Comparison of ENCODE assay signal across 8 cellular contexts in genomic region chr4:1899149-1900086, GRCh38. TPM values are rescaled to one million over a fixed set of nuclear protein-coding genes. Genes with fewer than 3 reads are reported as not detected.
A peak's percentile ranks its signal among the peaks of the same experiment; 100 is the strongest.
DNase-seq lines count a peak whose midpoint lies in the region; ATAC-seq, FAIRE-seq and TF ChIP-seq lines count a peak whose summit lies in the region.

No MANE protein-coding gene starts in this region.

- H3K4me1 ChIP-seq in mammary epithelial cell (ENCODE audit: insufficient read depth, low read length) (no peaks in the 10 kb centered on the region), keratinocyte (ENCODE audit: control insufficient read depth, extremely low read depth, insufficient read depth, low read length) (no peaks in the 10 kb centered on the region)

- no peaks in the 10 kb centered on the region for H3K27me3 Mint-ChIP-seq in WTC11 (ENCODE audit: low read depth)

- H3K36me3 Mint-ChIP-seq in WTC11, result peaks cover 37% of the 10 kb centered on the region

- peak; percentile 74 for ATAC-seq in HG03039 (IDR thresholded peaks at IDR 0.05; ENCODE audit: unreplicated experiment)
- ATAC-seq in WTC11, result peak; percentile 97

- no peak overlapping the region for H3K27ac ChIP-seq in mammary epithelial cell (ENCODE audit: insufficient read depth, low read depth, low read length)
- H3K27ac ChIP-seq in keratinocyte (ENCODE audit: control insufficient read depth, insufficient read depth, low read length), result no peak overlapping the region

- no TSS peak for BruUV-seq in mammary epithelial cell (replicated peaks; lab: Mats Ljungman, UMichigan)

- H3K4me3 ChIP-seq in mammary epithelial cell (replicated peaks in 1 of 3; ENCODE audit: insufficient read depth in 1 of 3, low read depth in 2 of 3, low read length in 3 of 3) (no peak overlapping the region), keratinocyte (ENCODE audit: control insufficient read depth in 2 of 3, extremely low read depth in 1 of 3, insufficient read depth in 2 of 3, low read depth in 1 of 3, low read length in 3 of 3) (no peak overlapping the region)

- H2AFZ ChIP-seq in mammary epithelial cell (ENCODE audit: low read depth, low read length) (no peak overlapping the region), keratinocyte (ENCODE audit: control insufficient read depth, low read length) (no peak overlapping the region)

- H3K4me1 Mint-ChIP-seq in WTC11, result peaks cover 6% of the 10 kb centered on the region

- peak; percentile 71 for FAIRE-seq in keratinocyte (lab: Jason Lieb, UNC)

- peak overlapping the region; percentile 71; the same call in 1 of the 2 replicates for H3K27ac Mint-ChIP-seq in WTC11

- 18% methylated on average over 14 of the region's 15 CpGs for WGBS in mammary epithelial cell (ENCODE audit: low coverage, missing lambda C conversion rate)

- H3K9ac ChIP-seq in mammary epithelial cell (ENCODE audit: insufficient read depth, low read length), result no peak overlapping the region
- no peak overlapping the region for H3K9ac ChIP-seq in keratinocyte (ENCODE audit: control insufficient read depth, extremely low read depth, insufficient read depth, low read length)

- no peaks in the 10 kb centered on the region for H3K9me1 ChIP-seq in keratinocyte (ENCODE audit: control insufficient read depth, extremely low read depth, insufficient read depth, low read length)

- no peaks in the 10 kb centered on the region for H4K20me1 ChIP-seq in mammary epithelial cell (ENCODE audit: insufficient read depth, low read length)
- H4K20me1 ChIP-seq in keratinocyte (ENCODE audit: control insufficient read depth, extremely low read depth, insufficient read depth, low read length), result peaks cover 22% of the 10 kb centered on the region

- no peaks in the 10 kb centered on the region for H3K9me3 Mint-ChIP-seq in WTC11

- POLR2A ChIA-PET in WTC11 (lab: Charles Lee), result no interaction called here

- TF ChIP-seq CTCF in WTC11 (IDR thresholded peaks at IDR 0.05) (peak; percentile 94), mammary epithelial cell (conservative IDR thresholded peaks at IDR 0.05 in 1 of 2, IDR thresholded peaks at IDR 0.05 in 1 of 2; ENCODE audit: extremely low read depth in 1 of 2, insufficient read depth in 1 of 2, low read depth in 1 of 2, low read length in 2 of 2) (peak; percentile 76 to 87), keratinocyte (optimal IDR thresholded peaks at IDR 0.05 in 1 of 3, IDR thresholded peaks at IDR 0.05 in 1 of 3, conservative IDR thresholded peaks at IDR 0.05 in 1 of 3; ENCODE audit: extremely low read depth in 1 of 3, insufficient read depth in 2 of 3, low read length in 3 of 3) (peak; percentile 72 to 92 (median 91))

- no peak overlapping the region for H3K4me3 Mint-ChIP-seq in WTC11

- intact Hi-C loops in mammary epithelial cell (cut with micrococcal nuclease), result loop anchor here (1.0 kb wide), 3 partner anchors 29 to 89 kb away; partner anchors contain the start of gene LETM1

- DNase-seq in NCI-H1436 (lab: John Stamatoyannopoulos, UW) (peak; percentile 76), NCI-H1436 treated with DMSO at 0.1 percent for 48 hours (lab: John Stamatoyannopoulos, UW) (no peak), NCI-H2171 (lab: John Stamatoyannopoulos, UW) (peak; percentile 23), WTC11 (ENCODE audit: low spot score) (peak; percentile 79), mammary epithelial cell (peak; percentile 60), keratinocyte (ENCODE audit: low read depth, low spot score) (no peak)
- DNase-seq in stimulated activated CD4-positive, alpha-beta T cell treated with anti-CD3 and anti-CD28 coated beads, Interleukin-1b, Interleukin-23, amount 100 ng/mL, for 24 hours (ENCODE audit: low read depth in 4 of 4, low spot score in 1 of 4), result peak; percentile 41 to 57 (median 48)

- dilution Hi-C loops in mammary epithelial cell (cut with HindIII; ENCODE audit: low sequenced_read_pairs), result loop anchor here (5.0 kb wide), 2 partner anchors 42 to 48 kb away; partner anchors contain the start of gene LETM1
- dilution Hi-C loops in keratinocyte (cut with MboI; ENCODE audit: extremely low pct_ligation_motif_present, low sequenced_read_pairs), result no loop called here

- H3K4me2 ChIP-seq in mammary epithelial cell (ENCODE audit: insufficient read depth, low read depth, low read length), result no peak overlapping the region
- H3K4me2 ChIP-seq in keratinocyte (ENCODE audit: control insufficient read depth, extremely low read depth, insufficient read depth, low read depth, low read length), result no peak overlapping the region

- H3K9me3 ChIP-seq in mammary epithelial cell (replicated peaks; ENCODE audit: insufficient read depth, low read length) (no peaks in the 10 kb centered on the region), keratinocyte (ENCODE audit: control insufficient read depth, low read depth, low read length) (no peaks in the 10 kb centered on the region)

- H3K36me3 ChIP-seq in mammary epithelial cell (ENCODE audit: insufficient read depth, low read length) (peaks cover 14% of the 10 kb centered on the region), keratinocyte (ENCODE audit: control insufficient read depth in 2 of 2, extremely low read depth in 1 of 2, insufficient read depth in 2 of 2, low read length in 2 of 2) (peaks cover 3 to 17% of the 10 kb centered on the region in 2 experiments)

- CTCF ChIA-PET in WTC11 (lab: Charles Lee) (interaction anchor here (0.5 to 2.9 kb wide), 23 partner anchors 9 to 721 kb away, joined by 3 to 23 read pairs (median 3); no protein-coding TSS in a partner anchor), mammary epithelial cell (lab: Charles Lee; ENCODE audit: low non-redundant PET) (interaction anchor here (0.6 kb wide), 1 partner anchor 37 kb away, joined by 20 read pairs; no protein-coding TSS in a partner anchor)

- in situ Hi-C loops in mammary epithelial cell (cut with MboI; ENCODE audit: low sequenced_read_pairs in 2 of 2), result loop anchor here in 1 of 2 donors (25.0 kb wide), 2 partner anchors 162 to 288 kb away; no protein-coding TSS in a partner anchor

- H3K79me2 ChIP-seq in mammary epithelial cell (ENCODE audit: insufficient read depth, low read length), result peaks cover 95% of the 10 kb centered on the region
- H3K79me2 ChIP-seq in keratinocyte (ENCODE audit: control insufficient read depth, insufficient read depth, low read length), result peaks cover 88% of the 10 kb centered on the region

- H3K27me3 ChIP-seq in mammary epithelial cell (ENCODE audit: insufficient read depth, low read length), result no peaks in the 10 kb centered on the region
- no peaks in the 10 kb centered on the region for H3K27me3 ChIP-seq in keratinocyte (ENCODE audit: control insufficient read depth, extremely low read depth, insufficient read depth, low read length)

TF ChIP-seq in WTC11, 78 proteins besides CTCF, POLR2A, EP300 and RAD21:
- TF ChIP-seq HMGXB4 (CRISPR knock-in tag; IDR thresholded peaks at IDR 0.05) (0 out of 2 replicates have a peak, but pooled peaks have one; percentile 27), MLX (CRISPR knock-in tag; IDR thresholded peaks at IDR 0.05) (no peak)
TF ChIP-seq in WTC11: peak in this region for 1.

RNA-seq across cellular contexts. Expression of gene NSD2, which starts 28.2 kb away (rescaled TPM):
- total RNA-seq in WTC11 (2021) (113 to 128 TPM (median 119 TPM) in 3 replicates), mammary epithelial cell (10 to 100 TPM; 23.2 to 68.8 TPM)
- polyA plus RNA-seq in mammary epithelial cell (26.2 TPM), keratinocyte (4.2 to 25.9 TPM (median 22.6 TPM) in 3 replicates)
- polyA minus RNA-seq in mammary epithelial cell (134 TPM), keratinocyte (14.8 to 64.9 TPM (median 37.3 TPM) in 3 replicates)
- 7.7 TPM for polyA plus RNA-seq in keratinocyte (2011; ENCODE audit: low read depth)
- polyA plus RNA-seq in keratinocyte (2011; cell fraction: cytosol; rRNA removed), result 8.3 and 11.0 TPM in 2 replicates
- polyA plus RNA-seq in keratinocyte (2011; cell fraction: nucleus; rRNA removed), result 17.0 and 17.9 TPM in 2 replicates
- 6.0 and 27.5 TPM in 2 replicates for polyA plus RNA-seq in keratinocyte (2012; ENCODE audit: low replicate concordance)
- polyA minus RNA-seq in keratinocyte (2011; cell fraction: cytosol; rRNA and poly(A)+ RNA removed), result 13.6 TPM
- polyA minus RNA-seq in keratinocyte (2011; cell fraction: nucleus; rRNA and poly(A)+ RNA removed), result 10.3 and 16.2 TPM in 2 replicates

RNA-seq across cellular contexts. Expression of gene LETM1, which starts 43.5 kb away (rescaled TPM):
- total RNA-seq in WTC11 (2021) (45.0 to 66.7 TPM (median 47.7 TPM) in 3 replicates), mammary epithelial cell (10 to 100 TPM; 71.2 to 79.6 TPM)
- polyA plus RNA-seq in mammary epithelial cell (31.8 TPM), keratinocyte (23.4 to 37.7 TPM (median 25.6 TPM) in 3 replicates)
- polyA minus RNA-seq in mammary epithelial cell (71.2 TPM), keratinocyte (50.8 to 82.7 TPM (median 68.3 TPM) in 3 replicates)
- polyA plus RNA-seq in keratinocyte (2011; ENCODE audit: low read depth), result 25.1 TPM
- 17.1 and 24.3 TPM in 2 replicates for polyA plus RNA-seq in keratinocyte (2011; cell fraction: cytosol; rRNA removed)
- 88.6 TPM in 2 replicates for polyA plus RNA-seq in keratinocyte (2011; cell fraction: nucleus; rRNA removed)
- 27.2 and 50.9 TPM in 2 replicates for polyA plus RNA-seq in keratinocyte (2012; ENCODE audit: low replicate concordance)
- 134 TPM for polyA minus RNA-seq in keratinocyte (2011; cell fraction: cytosol; rRNA and poly(A)+ RNA removed)
- polyA minus RNA-seq in keratinocyte (2011; cell fraction: nucleus; rRNA and poly(A)+ RNA removed), result 103 and 113 TPM in 2 replicates

Comparison
In these comparisons a context has a peak if more than half of its experiments do, and no peak if none do; other contexts are left out.
1. DNase-seq: peak in NCI-H1436 (single experiment), NCI-H2171 (single experiment), WTC11 (single experiment), mammary epithelial cell (single experiment) and stimulated activated CD4-positive, alpha-beta T cell treated with anti-CD3 and anti-CD28 coated beads, Interleukin-1b, Interleukin-23, amount 100 ng/mL, for 24 hours (4 of 4); none in NCI-H1436 treated with DMSO at 0.1 percent for 48 hours (single experiment) and keratinocyte (single experiment).
2. Peak in every context shown above with its lines, with median percentiles within 50 percentile points of each other: CTCF ChIP-seq.